Comparison of ENCODE assay signal across 8 cellular contexts in genomic region chr2:127859712-127860085, GRCh38. TPM values are rescaled to one million over a fixed set of nuclear protein-coding genes. Genes with fewer than 3 reads are reported as not detected.
DNase-seq lines count a peak whose midpoint lies in the region; ATAC-seq and TF ChIP-seq lines count a peak whose summit lies in the region.

No MANE protein-coding gene starts in this region.

- peak; percentile 28 for DNase-seq in natural killer cell
- DNase-seq in natural killer cell treated with Interleukin-12 subunit alpha and Interleukin-12 subunit beta and Interleukin-15 and Interleukin-18, amount 100 ng/mL, for 72 hours (ENCODE audit: low spot score) = no peak
- DNase-seq in activated CD8-positive, alpha-beta memory T cell treated with anti-CD3 and anti-CD28 coated beads for 24 hours = peak; percentile 73
- peak; percentile 70 to 87 for DNase-seq in foreskin keratinocyte
- peak; percentile 52 for DNase-seq in stimulated activated CD4-positive, alpha-beta T cell treated with anti-CD3 and anti-CD28 coated beads, Interleukin-12 subunit alpha, Interleukin-12 subunit beta, amount 100 ng/mL, for 4 hours
- no peak for DNase-seq in globus pallidus (ENCODE audit: low spot score)
- no peak for DNase-seq in NCI-H2081 (lab: John Stamatoyannopoulos, UW)

- no peak for TF ChIP-seq POLR2A in GM18505 (IDR thresholded peaks at IDR 0.05; ENCODE audit: borderline replicate concordance, extremely low read depth, insufficient read depth, insufficient read length)

- peak in 1 of 3 donors; percentile 9 for ATAC-seq in natural killer cell
- ATAC-seq in natural killer cell treated with Interleukin-12 subunit alpha and Interleukin-12 subunit beta and Interleukin-15 and Interleukin-18, amount 100 ng/mL, for 72 hours = no peak
- ATAC-seq in foreskin keratinocyte = peak; percentile 85
- no peak for ATAC-seq in GM18505 (IDR thresholded peaks at IDR 0.05; ENCODE audit: unreplicated experiment)

- H3K9me3 Mint-ChIP-seq in natural killer cell = no peaks in the 10 kb centered on the region
- no peaks in the 10 kb centered on the region for H3K9me3 Mint-ChIP-seq in natural killer cell treated with Interleukin-12 subunit alpha and Interleukin-12 subunit beta and Interleukin-15 and Interleukin-18, amount 100 ng/mL, for 72 hours

- H3K36me3 Mint-ChIP-seq in natural killer cell = no peaks in the 10 kb centered on the region
- H3K36me3 Mint-ChIP-seq in natural killer cell treated with Interleukin-12 subunit alpha and Interleukin-12 subunit beta and Interleukin-15 and Interleukin-18, amount 100 ng/mL, for 72 hours = peaks cover 5% of the 10 kb centered on the region

- no peak overlapping the region for H3K27ac Mint-ChIP-seq in natural killer cell
- no peak overlapping the region for H3K27ac Mint-ChIP-seq in natural killer cell treated with Interleukin-12 subunit alpha and Interleukin-12 subunit beta and Interleukin-15 and Interleukin-18, amount 100 ng/mL, for 72 hours

- peak overlapping the region; percentile 40 for H3K4me3 Mint-ChIP-seq in natural killer cell
- H3K4me3 Mint-ChIP-seq in natural killer cell treated with Interleukin-12 subunit alpha and Interleukin-12 subunit beta and Interleukin-15 and Interleukin-18, amount 100 ng/mL, for 72 hours = no peak overlapping the region

- no peak for TF ChIP-seq CTCF in natural killer cell (IDR thresholded peaks at IDR 0.05)
- TF ChIP-seq CTCF in foreskin keratinocyte (conservative IDR thresholded peaks at IDR 0.05) = no peak

- H3K27me3 Mint-ChIP-seq in natural killer cell (ENCODE audit: low read depth in 2 of 2) = no peaks in the 10 kb centered on the region
- H3K27me3 Mint-ChIP-seq in natural killer cell treated with Interleukin-12 subunit alpha and Interleukin-12 subunit beta and Interleukin-15 and Interleukin-18, amount 100 ng/mL, for 72 hours = no peaks in the 10 kb centered on the region

- H3K4me1 Mint-ChIP-seq in natural killer cell = peaks cover 6 to 25% of the 10 kb centered on the region in 2 donors
- peaks cover 6 to 20% of the 10 kb centered on the region in 2 donors for H3K4me1 Mint-ChIP-seq in natural killer cell treated with Interleukin-12 subunit alpha and Interleukin-12 subunit beta and Interleukin-15 and Interleukin-18, amount 100 ng/mL, for 72 hours (ENCODE audit: low read depth in 2 of 2)

- H3K27me3 ChIP-seq in foreskin keratinocyte = no peaks in the 10 kb centered on the region

- intact Hi-C loops in natural killer cell (cut with micrococcal nuclease) = loop anchor here (5.0 kb wide), 2 partner anchors 157 to 168 kb away; partner anchors contain the start of genes SAP130 and SFT2D3

- no peak overlapping the region for H3K27ac ChIP-seq in foreskin keratinocyte

- H3K4me1 ChIP-seq in foreskin keratinocyte = no peaks in the 10 kb centered on the region

RNA-seq across cellular contexts. Expression of gene POLR2D, which starts 1.7 kb away (rescaled TPM):
- total RNA-seq in natural killer cell (10 to 100 TPM; 25.4 to 30.7 (median 29.8) TPM), foreskin keratinocyte (23.0 and 25.9 TPM in 2 replicates)
- total RNA-seq in natural killer cell treated with Interleukin-12 subunit alpha and Interleukin-12 subunit beta and Interleukin-15 and Interleukin-18, amount 100 ng/mL, for 72 hours = 10 to 100 TPM; 54.7 to 71.9 TPM
- 18.5 and 22.2 TPM in 2 replicates for polyA plus RNA-seq in foreskin keratinocyte

RNA-seq across cellular contexts. Expression of gene AMMECR1L, which starts 26.1 kb away (rescaled TPM):
- 10 to 100 TPM; 12.0 to 17.3 (median 13.6) TPM for total RNA-seq in natural killer cell
- 10 to 100 TPM; 20.6 to 24.9 TPM for total RNA-seq in natural killer cell treated with Interleukin-12 subunit alpha and Interleukin-12 subunit beta and Interleukin-15 and Interleukin-18, amount 100 ng/mL, for 72 hours
- total RNA-seq in foreskin keratinocyte = 19.8 and 20.1 TPM in 2 replicates
- polyA plus RNA-seq in foreskin keratinocyte = 6.9 and 8.1 TPM in 2 replicates

RNA-seq across cellular contexts. Expression of gene WDR33, which starts 48.7 kb away (rescaled TPM):
- 10 to 100 TPM; 55.2 to 78.4 (median 55.3) TPM for total RNA-seq in natural killer cell
- total RNA-seq in natural killer cell treated with Interleukin-12 subunit alpha and Interleukin-12 subunit beta and Interleukin-15 and Interleukin-18, amount 100 ng/mL, for 72 hours = 10 to 100 TPM; 70.6 to 85.3 TPM
- total RNA-seq in foreskin keratinocyte = 29.3 and 30.2 TPM in 2 replicates
- polyA plus RNA-seq in foreskin keratinocyte = 15.4 and 18.9 TPM in 2 replicates

Comparison
In these comparisons a context has a peak if more than half of its experiments do, and no peak if none do; other contexts are left out.
1. DNase-seq: peak in natural killer cell (single experiment), activated CD8-positive, alpha-beta memory T cell treated with anti-CD3 and anti-CD28 coated beads for 24 hours (single experiment), foreskin keratinocyte (2 of 2) and stimulated activated CD4-positive, alpha-beta T cell treated with anti-CD3 and anti-CD28 coated beads, Interleukin-12 subunit alpha, Interleukin-12 subunit beta, amount 100 ng/mL, for 4 hours (single experiment); none in natural killer cell treated with Interleukin-12 subunit alpha and Interleukin-12 subunit beta and Interleukin-15 and Interleukin-18, amount 100 ng/mL, for 72 hours (single experiment), globus pallidus (single experiment) and NCI-H2081 (0 of 2).